In the genomic region with DNA sequence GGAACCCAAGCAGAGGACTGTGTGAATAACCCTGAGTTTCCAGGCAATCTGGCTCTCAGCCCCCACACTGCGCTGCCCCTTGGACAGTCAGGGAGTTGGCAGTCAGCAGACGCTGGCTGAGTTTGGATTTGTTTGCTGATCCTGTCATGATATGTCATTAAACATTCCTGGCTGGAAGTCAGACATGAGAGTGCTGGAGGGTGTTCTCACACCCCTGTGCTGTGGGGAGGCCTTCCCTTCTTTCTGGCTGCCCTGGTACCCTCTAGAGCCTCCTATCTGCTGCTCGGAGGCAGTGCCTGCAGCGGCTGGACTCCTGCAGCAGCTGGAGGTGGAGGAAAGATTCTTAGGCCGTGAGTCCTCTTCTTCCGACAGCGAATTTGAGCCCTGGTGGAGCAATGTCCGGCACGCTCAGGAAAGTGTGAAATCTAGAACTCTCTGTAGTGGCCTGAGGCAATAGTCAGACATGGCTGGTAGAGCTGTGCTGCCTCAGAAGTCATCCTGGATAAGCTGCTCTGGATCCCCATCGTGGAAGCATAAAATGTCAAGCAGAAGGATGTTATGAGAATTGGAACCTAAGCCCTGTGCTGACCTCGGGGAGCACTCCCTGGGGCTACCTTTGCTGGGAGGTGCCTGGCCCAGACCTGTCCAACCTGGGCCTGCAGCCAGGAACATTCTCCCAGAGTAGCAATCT, we compare ENCODE assay signal across 13 cellular contexts.
A peak's percentile ranks its signal among the peaks of the same experiment; 100 is the strongest.
DNase-seq lines count a peak whose midpoint lies in the region; ATAC-seq, FAIRE-seq and TF ChIP-seq lines count a peak whose summit lies in the region.
"Had no signal": no experiment of that assay in that cellular context is flagged by ENCODE, and none has a peak within 500 bp of the region (broad histone marks: within the 10 kb centered on the region; RNA-seq: fewer than 3 reads in every experiment).

No MANE protein-coding gene starts in this region.

- H3K27me3 ChIP-seq in astrocyte (ENCODE audit: insufficient read depth, low read length) = no peaks in the 10 kb centered on the region
- H3K27me3 ChIP-seq in esophagus squamous epithelium = no peaks in the 10 kb centered on the region
- H3K27me3 ChIP-seq in Karpas-422 (ENCODE audit: low read length) = no peaks in the 10 kb centered on the region
- H3K27me3 ChIP-seq: SJSA1 had no signal

- H2AFZ ChIP-seq in astrocyte (ENCODE audit: low read depth, low read length) (peak overlapping the region; percentile 42), Karpas-422 (ENCODE audit: low read length) (no peak overlapping the region)

- no peaks in the 10 kb centered on the region for H3K36me3 Mint-ChIP-seq in astrocyte (ENCODE audit: low read depth, unreplicated experiment)
- H3K36me3 Mint-ChIP-seq: CD4-positive, CD25-positive, alpha-beta regulatory T cell had no signal

- TF ChIP-seq CTCF in astrocyte (IDR thresholded peaks at IDR 0.05; ENCODE audit: insufficient read depth, low read depth, low read length) (peak; percentile 11), esophagus squamous epithelium (IDR thresholded peaks at IDR 0.05) (no peak)

- H3K4me1 Mint-ChIP-seq in astrocyte (ENCODE audit: low read depth, unreplicated experiment) = no peaks in the 10 kb centered on the region

- H3K9ac ChIP-seq in astrocyte (ENCODE audit: low read length) (no peak overlapping the region), Karpas-422 (ENCODE audit: low read length) (no peak overlapping the region)

- H3K36me3 ChIP-seq in astrocyte (ENCODE audit: insufficient read depth, low read length) (no peaks in the 10 kb centered on the region), esophagus squamous epithelium (no peaks in the 10 kb centered on the region), Karpas-422 (ENCODE audit: insufficient read depth, low read length) (no peaks in the 10 kb centered on the region)
- H3K36me3 ChIP-seq: SJSA1 had no signal

- no peak overlapping the region for H3K4me3 Mint-ChIP-seq in astrocyte (ENCODE audit: unreplicated experiment)
- H3K4me3 Mint-ChIP-seq: activated naive CD8-positive, alpha-beta T cell treated with anti-CD3 and anti-CD28 coated beads, Interleukin-2, amount 50 U/mL, for 24 hours; CD4-positive, CD25-positive, alpha-beta regulatory T cell had no signal

- TF ChIP-seq POLR2A in esophagus squamous epithelium (IDR thresholded peaks at IDR 0.05) = no peak

- H3K4me2 ChIP-seq in astrocyte (ENCODE audit: low read length) (peak overlapping the region; percentile 39), Karpas-422 (ENCODE audit: low read depth, low read length, poor library complexity, severe bottlenecking) (no peak overlapping the region)

- DNase-seq in AG08395 (ENCODE audit: low spot score) (peak; percentile 89), HT1080 (ENCODE audit: low read depth) (peak; percentile 5), astrocyte (ENCODE audit: low read depth) (peak; percentile 26), kidney tubule cell (ENCODE audit: low spot score) (peak; percentile 11), esophagus squamous epithelium (lab: John Stamatoyannopoulos, UW) (no peak), Karpas-422 (no peak), T-helper 2 cell (no peak)
- DNase-seq: activated naive CD8-positive, alpha-beta T cell treated with anti-CD3 and anti-CD28 coated beads, Interleukin-2, amount 50 U/mL, for 24 hours; CD4-positive, CD25-positive, alpha-beta regulatory T cell; NCI-H1436 treated with DMSO at 0.1 percent for 48 hours; stimulated activated CD4-positive, alpha-beta T cell treated with anti-CD3 and anti-CD28 coated beads, Interleukin-15, amount 100 ng/mL, for 24 hours had no signal

- no peaks in the 10 kb centered on the region for H3K9me2 ChIP-seq in Karpas-422 (replicated peaks; ENCODE audit: insufficient read depth, low read length)

- ATAC-seq in HG02571 (IDR thresholded peaks at IDR 0.05; ENCODE audit: unreplicated experiment) = no peak
- ATAC-seq: activated naive CD8-positive, alpha-beta T cell treated with anti-CD3 and anti-CD28 coated beads, Interleukin-2, amount 50 U/mL, for 24 hours had no signal

- no peaks in the 10 kb centered on the region for H3K79me2 ChIP-seq in astrocyte (ENCODE audit: insufficient read depth, low read length)
- H3K79me2 ChIP-seq in Karpas-422 (ENCODE audit: low read length) = no peaks in the 10 kb centered on the region

- H3K4me3 ChIP-seq in astrocyte (ENCODE audit: insufficient read depth, low read depth, low read length) = no peak overlapping the region
- no peak overlapping the region for H3K4me3 ChIP-seq in esophagus squamous epithelium
- H3K4me3 ChIP-seq in Karpas-422 (ENCODE audit: low read length) = no peak overlapping the region
- H3K4me3 ChIP-seq: SJSA1 had no signal

- 44 to 62% methylated on average over 3 of the region's 11 CpGs for WGBS in esophagus squamous epithelium, 2 donors

- H3K9me3 ChIP-seq in astrocyte (ENCODE audit: insufficient read depth, low read depth, low read length) = no peaks in the 10 kb centered on the region
- no peaks in the 10 kb centered on the region for H3K9me3 ChIP-seq in esophagus squamous epithelium
- no peaks in the 10 kb centered on the region for H3K9me3 ChIP-seq in Karpas-422 (ENCODE audit: low read length)
- H3K9me3 ChIP-seq: SJSA1 had no signal

- peaks cover 22% of the 10 kb centered on the region for H3K27me3 Mint-ChIP-seq in astrocyte (ENCODE audit: low read depth, unreplicated experiment)

- no peak overlapping the region for H3K27ac Mint-ChIP-seq in astrocyte (ENCODE audit: unreplicated experiment)
- H3K27ac Mint-ChIP-seq: activated naive CD8-positive, alpha-beta T cell treated with anti-CD3 and anti-CD28 coated beads, Interleukin-2, amount 50 U/mL, for 24 hours; CD4-positive, CD25-positive, alpha-beta regulatory T cell had no signal

- no peaks in the 10 kb centered on the region for H4K20me1 ChIP-seq in astrocyte (ENCODE audit: insufficient read depth, low read length)
- no peaks in the 10 kb centered on the region for H4K20me1 ChIP-seq in Karpas-422 (ENCODE audit: insufficient read depth, low read depth, low read length)

- no peak for FAIRE-seq in astrocyte (lab: Jason Lieb, UNC)

- H3K9me3 Mint-ChIP-seq in astrocyte (ENCODE audit: unreplicated experiment) = no peaks in the 10 kb centered on the region
- H3K9me3 Mint-ChIP-seq: activated naive CD8-positive, alpha-beta T cell treated with anti-CD3 and anti-CD28 coated beads, Interleukin-2, amount 50 U/mL, for 24 hours had no signal

- H3K4me1 ChIP-seq in astrocyte (ENCODE audit: insufficient read depth, low read length) = peaks cover 7% of the 10 kb centered on the region
- no peaks in the 10 kb centered on the region for H3K4me1 ChIP-seq in esophagus squamous epithelium
- no peaks in the 10 kb centered on the region for H3K4me1 ChIP-seq in Karpas-422 (ENCODE audit: low read length)
- H3K4me1 ChIP-seq: SJSA1 had no signal

- H3K27ac ChIP-seq in astrocyte (ENCODE audit: low read depth, low read length) (no peak overlapping the region), esophagus squamous epithelium (peak overlapping the region in 1 of 4 donors; percentile 47), Karpas-422 (ENCODE audit: low read length) (no peak overlapping the region)
- H3K27ac ChIP-seq: SJSA1 had no signal

- intact Hi-C loops in esophagus squamous epithelium (cut with DNase I) = no loop called here

Comparison
In these comparisons a context has a peak if more than half of its experiments do, and no peak if none do; other contexts are left out.
1. DNase-seq: peak in AG08395 (single experiment), HT1080 (single experiment), astrocyte (single experiment) and kidney tubule cell (single experiment); none in esophagus squamous epithelium (single experiment), Karpas-422 (single experiment) and T-helper 2 cell (0 of 5).